Comparison of ENCODE assay signal across 8 cellular contexts in genomic region chr12:27780612-27781408, GRCh38. TPM values are rescaled to one million over a fixed set of nuclear protein-coding genes. Genes with fewer than 3 reads are reported as not detected.
DNase-seq lines count a peak whose midpoint lies in the region; ATAC-seq and TF ChIP-seq lines count a peak whose summit lies in the region.

No MANE protein-coding gene starts in this region.

- DNase-seq in A673 (ENCODE audit: low spot score) = peak; percentile 47
- DNase-seq in NCI-H2171 treated with DMSO at 0.1 percent for 48 hours (lab: John Stamatoyannopoulos, UW) = peak; percentile 99
- no peak for DNase-seq in activated T-helper 2 cell treated with anti-CD3 and anti-CD28 coated beads, Interferon-gamma antibody, Interleukin-2, Interleukin-4, amounts not matched to agents 10 μg/mL and 5 μg/mL and 100 μg/mL, durations not matched to agents 14 hours and 24 hours and 36 hours (ENCODE audit: low spot score)
- DNase-seq in glutamatergic neuron = peak; percentile 20
- DNase-seq in prostate gland (ENCODE audit: low spot score) = peak; percentile 33
- no peak for DNase-seq in superior temporal gyrus (ENCODE audit: extremely low spot score)

- TF ChIP-seq POLR2A in prostate gland (IDR thresholded peaks at IDR 0.05) = no peak

- H3K27ac ChIP-seq in A673 (ENCODE audit: low read depth, low read length, poor library complexity, severe bottlenecking) (peak overlapping the region; percentile 86), prostate gland (peak overlapping the region; percentile 87 to 88)

- POLR2A ChIA-PET in A673 (lab: Charles Lee; ENCODE audit: low non-redundant PET) = no interaction called here

- H3K9me3 Mint-ChIP-seq in activated T-helper 2 cell treated with anti-CD3 and anti-CD28 coated beads, Interferon-gamma antibody, Interleukin-2, Interleukin-4, amounts not matched to agents 10 μg/mL and 5 μg/mL and 100 μg/mL, durations not matched to agents 14 hours and 24 hours and 36 hours = no peaks in the 10 kb centered on the region
- peaks cover 14% of the 10 kb centered on the region for H3K9me3 Mint-ChIP-seq in glutamatergic neuron (ENCODE audit: unreplicated experiment)

- no peak for TF ChIP-seq CTCF in A673 (conservative IDR thresholded peaks at IDR 0.05; ENCODE audit: low read depth, low read length)
- no peak for TF ChIP-seq CTCF in glutamatergic neuron (IDR thresholded peaks at IDR 0.05; ENCODE audit: partially characterized antibody, unreplicated experiment)
- TF ChIP-seq CTCF in prostate gland (IDR thresholded peaks at IDR 0.05) = no peak

- intact Hi-C loops in A673 (cut with micrococcal nuclease; ENCODE audit: unreplicated experiment) = no loop called here
- intact Hi-C loops in activated T-helper 2 cell treated with anti-CD3 and anti-CD28 coated beads, Interferon-gamma antibody, Interleukin-2, Interleukin-4, amounts not matched to agents 10 μg/mL and 5 μg/mL and 100 μg/mL, durations not matched to agents 14 hours and 24 hours and 36 hours (cut with micrococcal nuclease) = loop anchor here (2.0 to 5.0 kb wide), 3 partner anchors 18 to 49 kb away; no protein-coding TSS in a partner anchor
- intact Hi-C loops in prostate gland (cut with DNase I) = no loop called here

- H3K9me3 ChIP-seq in A673 (ENCODE audit: low read depth, low read length, poor library complexity, severe bottlenecking) (no peaks in the 10 kb centered on the region), prostate gland (no peaks in the 10 kb centered on the region)

- no TSS peak for BruUV-seq in A673 (replicated peaks; lab: Mats Ljungman, UMichigan)

- peak overlapping the region; percentile 77 for H3K4me3 Mint-ChIP-seq in activated T-helper 2 cell treated with anti-CD3 and anti-CD28 coated beads, Interferon-gamma antibody, Interleukin-2, Interleukin-4, amounts not matched to agents 10 μg/mL and 5 μg/mL and 100 μg/mL, durations not matched to agents 14 hours and 24 hours and 36 hours (ENCODE audit: low read depth)
- peak overlapping the region; percentile 88 for H3K4me3 Mint-ChIP-seq in glutamatergic neuron (ENCODE audit: unreplicated experiment)

- no peaks in the 10 kb centered on the region for H3K36me3 ChIP-seq in A673 (ENCODE audit: insufficient read depth, low read length, poor library complexity, severe bottlenecking)
- H3K36me3 ChIP-seq in prostate gland = no peaks in the 10 kb centered on the region

- H3K4me1 Mint-ChIP-seq in activated T-helper 2 cell treated with anti-CD3 and anti-CD28 coated beads, Interferon-gamma antibody, Interleukin-2, Interleukin-4, amounts not matched to agents 10 μg/mL and 5 μg/mL and 100 μg/mL, durations not matched to agents 14 hours and 24 hours and 36 hours (ENCODE audit: low read depth) = peaks cover 31% of the 10 kb centered on the region
- peaks cover 14% of the 10 kb centered on the region for H3K4me1 Mint-ChIP-seq in glutamatergic neuron (ENCODE audit: low read depth, unreplicated experiment)

- peaks cover 18% of the 10 kb centered on the region for H3K4me1 ChIP-seq in A673 (ENCODE audit: insufficient read depth, low read length, poor library complexity, severe bottlenecking)
- peaks cover 6% of the 10 kb centered on the region for H3K4me1 ChIP-seq in prostate gland (replicated peaks)

- CTCF ChIA-PET in A673 (lab: Charles Lee) = no interaction called here

- H3K4me3 ChIP-seq in A673 (ENCODE audit: low read depth, low read length, poor library complexity, severe bottlenecking) = peak overlapping the region; percentile 87
- H3K4me3 ChIP-seq in prostate gland = peak overlapping the region; percentile 68 to 70

- 7% methylated on average over 22 of the region's 27 CpGs for WGBS in prostate gland

- H3K27ac Mint-ChIP-seq in activated T-helper 2 cell treated with anti-CD3 and anti-CD28 coated beads, Interferon-gamma antibody, Interleukin-2, Interleukin-4, amounts not matched to agents 10 μg/mL and 5 μg/mL and 100 μg/mL, durations not matched to agents 14 hours and 24 hours and 36 hours = peak overlapping the region; percentile 58
- peak overlapping the region; percentile 52 for H3K27ac Mint-ChIP-seq in glutamatergic neuron (ENCODE audit: unreplicated experiment)

- peaks cover 17% of the 10 kb centered on the region for H3K27me3 Mint-ChIP-seq in activated T-helper 2 cell treated with anti-CD3 and anti-CD28 coated beads, Interferon-gamma antibody, Interleukin-2, Interleukin-4, amounts not matched to agents 10 μg/mL and 5 μg/mL and 100 μg/mL, durations not matched to agents 14 hours and 24 hours and 36 hours (ENCODE audit: low read depth)
- H3K27me3 Mint-ChIP-seq in glutamatergic neuron (ENCODE audit: unreplicated experiment) = peaks cover 12% of the 10 kb centered on the region

- peaks cover 26% of the 10 kb centered on the region for H3K36me3 Mint-ChIP-seq in activated T-helper 2 cell treated with anti-CD3 and anti-CD28 coated beads, Interferon-gamma antibody, Interleukin-2, Interleukin-4, amounts not matched to agents 10 μg/mL and 5 μg/mL and 100 μg/mL, durations not matched to agents 14 hours and 24 hours and 36 hours (ENCODE audit: low read depth)
- no peaks in the 10 kb centered on the region for H3K36me3 Mint-ChIP-seq in glutamatergic neuron (ENCODE audit: unreplicated experiment)

- ATAC-seq in GM18508 (IDR thresholded peaks at IDR 0.05; ENCODE audit: insufficient read depth, unreplicated experiment) (peak; percentile 22), HG02970 (IDR thresholded peaks at IDR 0.05; ENCODE audit: low FRiP score, unreplicated experiment) (peak; percentile 30)

- H3K27me3 ChIP-seq in A673 (replicated peaks; ENCODE audit: insufficient read depth, low read depth, low read length, poor library complexity) = no peaks in the 10 kb centered on the region
- no peaks in the 10 kb centered on the region for H3K27me3 ChIP-seq in prostate gland (replicated peaks; ENCODE audit: insufficient read depth)

RNA-seq across cellular contexts. Expression of gene MANSC4, which starts 0.8 kb away (rescaled TPM):
- not detected in 2 replicates for total RNA-seq in A673 (2021)
- total RNA-seq in activated T-helper 2 cell treated with anti-CD3 and anti-CD28 coated beads, Interferon-gamma antibody, Interleukin-2, Interleukin-4, amounts not matched to agents 10 μg/mL and 5 μg/mL and 100 μg/mL, durations not matched to agents 14 hours and 24 hours and 36 hours = not detected in 2 replicates
- not detected for total RNA-seq in glutamatergic neuron (ENCODE audit: unreplicated experiment)
- total RNA-seq in prostate gland = not detected

RNA-seq across cellular contexts. Expression of gene KLHL42, which starts 0.8 kb away (rescaled TPM):
- 30.9 and 32.4 TPM in 2 replicates for total RNA-seq in A673 (2021)
- 16.2 and 16.9 TPM in 2 replicates for total RNA-seq in activated T-helper 2 cell treated with anti-CD3 and anti-CD28 coated beads, Interferon-gamma antibody, Interleukin-2, Interleukin-4, amounts not matched to agents 10 μg/mL and 5 μg/mL and 100 μg/mL, durations not matched to agents 14 hours and 24 hours and 36 hours
- total RNA-seq in glutamatergic neuron (ENCODE audit: unreplicated experiment) = 65.3 TPM
- total RNA-seq in prostate gland = 10 to 100 TPM; 19.1 to 79.9 TPM

Comparison
In these comparisons a context has a peak if more than half of its experiments do, and no peak if none do; other contexts are left out.
1. DNase-seq: peak in A673 (single experiment), NCI-H2171 treated with DMSO at 0.1 percent for 48 hours (single experiment), glutamatergic neuron (single experiment) and prostate gland (single experiment); none in activated T-helper 2 cell treated with anti-CD3 and anti-CD28 coated beads, Interferon-gamma antibody, Interleukin-2, Interleukin-4, amounts not matched to agents 10 μg/mL and 5 μg/mL and 100 μg/mL, durations not matched to agents 14 hours and 24 hours and 36 hours (single experiment) and superior temporal gyrus (single experiment).